In genomic region chr4:92304636-92305035, GRCh38 we compare ENCODE assay signal across 8 cellular contexts. TPM values are rescaled to one million over a fixed set of nuclear protein-coding genes. Genes with fewer than 3 reads are reported as not detected.
DNase-seq lines count a peak whose midpoint lies in the region; ATAC-seq, FAIRE-seq and TF ChIP-seq lines count a peak whose summit lies in the region.
"Had no signal": no experiment of that assay in that cellular context is flagged by ENCODE, and none has a peak within 500 bp of the region (broad histone marks: within the 10 kb centered on the region; RNA-seq: fewer than 3 reads in every experiment).

No MANE protein-coding gene starts in this region.

- no peak overlapping the region for H3K27ac Mint-ChIP-seq in activated T-helper 17 cell treated with anti-CD3 and anti-CD28 coated beads, Interleukin-2, amount 50 U/mL, for 72 hours

- peak; percentile 24 for DNase-seq in GM13976 (ENCODE audit: low spot score)
- peak; percentile 43 for DNase-seq in SK-N-DZ (ENCODE audit: low spot score)
- DNase-seq in right cardiac atrium: peak in 1 of 3 donors; percentile 9
- DNase-seq in sigmoid colon: no peak
- DNase-seq in H54 (ENCODE audit: insufficient read length, low spot score): no peak
- DNase-seq in erythroblast (lab: John Stamatoyannopoulos, UW): no peak
- DNase-seq: activated T-cell treated with anti-CD3 and anti-CD28 coated beads, Interleukin-2, amount 50 U/mL, for 4 hours had no signal

- H3K9me3 ChIP-seq in right cardiac atrium (ENCODE audit: control insufficient read depth, low read length) (no peaks in the 10 kb centered on the region), sigmoid colon (no peaks in the 10 kb centered on the region)

- WGBS in right cardiac atrium: 2% methylated on average over 18 of the region's 18 CpGs
- WGBS in sigmoid colon, 2 donors: 5 to 10% methylated on average over 18 of the region's 18 CpGs

- no peaks in the 10 kb centered on the region for H3K36me3 Mint-ChIP-seq in activated T-helper 17 cell treated with anti-CD3 and anti-CD28 coated beads, Interleukin-2, amount 50 U/mL, for 72 hours (ENCODE audit: low read depth)

- H3K4me3 Mint-ChIP-seq in activated T-helper 17 cell treated with anti-CD3 and anti-CD28 coated beads, Interleukin-2, amount 50 U/mL, for 72 hours: no peak overlapping the region
- H3K4me3 Mint-ChIP-seq: activated T-cell treated with anti-CD3 and anti-CD28 coated beads, Interleukin-2, amount 50 U/mL, for 4 hours had no signal

- no peak for TF ChIP-seq CTCF in GM13976 (IDR thresholded peaks at IDR 0.05; ENCODE audit: borderline replicate concordance, control extremely low read depth, extremely low read depth, insufficient read depth, missing control alignments)
- no peak for TF ChIP-seq CTCF in sigmoid colon (IDR thresholded peaks at IDR 0.05)

- peaks cover 1% of the 10 kb centered on the region for H3K9me3 Mint-ChIP-seq in activated T-helper 17 cell treated with anti-CD3 and anti-CD28 coated beads, Interleukin-2, amount 50 U/mL, for 72 hours
- H3K9me3 Mint-ChIP-seq: activated T-cell treated with anti-CD3 and anti-CD28 coated beads, Interleukin-2, amount 50 U/mL, for 4 hours had no signal

- no peaks in the 10 kb centered on the region for H3K4me1 Mint-ChIP-seq in activated T-helper 17 cell treated with anti-CD3 and anti-CD28 coated beads, Interleukin-2, amount 50 U/mL, for 72 hours

- H3K27ac ChIP-seq in right cardiac atrium (ENCODE audit: low read length) (no peak overlapping the region), sigmoid colon (no peak overlapping the region)

- peak overlapping the region; percentile 55 for H3K4me3 ChIP-seq in right cardiac atrium (ENCODE audit: low read length)
- H3K4me3 ChIP-seq in sigmoid colon: peak overlapping the region in 3 of 4 donors; percentile 4 to 39 (median 38)

- no peak for FAIRE-seq in H54 (lab: Jason Lieb, UNC)

- peaks cover 28% of the 10 kb centered on the region for H3K27me3 Mint-ChIP-seq in activated T-helper 17 cell treated with anti-CD3 and anti-CD28 coated beads, Interleukin-2, amount 50 U/mL, for 72 hours

- intact Hi-C loops in right cardiac atrium (cut with DNase I): no loop called here
- intact Hi-C loops in sigmoid colon (cut with DNase I): no loop called here

- no peak for ATAC-seq in right cardiac atrium
- ATAC-seq in activated T-helper 17 cell treated with anti-CD3 and anti-CD28 coated beads, Interleukin-2, amount 50 U/mL, for 72 hours (replicated peaks): no peak
- ATAC-seq: activated T-cell treated with anti-CD3 and anti-CD28 coated beads, Interleukin-2, amount 50 U/mL, for 4 hours had no signal

- TF ChIP-seq POLR2A in sigmoid colon (IDR thresholded peaks at IDR 0.05) (no peak), H54 (IDR thresholded peaks at IDR 0.05; ENCODE audit: low read depth, low read length) (no peak), erythroblast (IDR thresholded peaks at IDR 0.05; ENCODE audit: low read length) (no peak)

- no peaks in the 10 kb centered on the region for H3K4me1 ChIP-seq in right cardiac atrium (ENCODE audit: control insufficient read depth, insufficient read depth, low read length)
- peaks cover 0 to 30% (median 26%) of the 10 kb centered on the region in 4 donors for H3K4me1 ChIP-seq in sigmoid colon

- H3K36me3 ChIP-seq in sigmoid colon: no peaks in the 10 kb centered on the region

- in situ Hi-C loops in GM13976 (cut with MboI; ENCODE audit: low sequenced_read_pairs, unreplicated experiment): no loop called here

- TF ChIP-seq EP300 in sigmoid colon (IDR thresholded peaks at IDR 0.05): no peak

- no peaks in the 10 kb centered on the region for H3K27me3 ChIP-seq in right cardiac atrium (ENCODE audit: control insufficient read depth, insufficient read depth)
- H3K27me3 ChIP-seq in sigmoid colon: peaks cover 27 to 81% (median 31%) of the 10 kb centered on the region in 3 donors

RNA-seq across cellular contexts. Expression of gene GRID2, which starts 0.9 kb away (rescaled TPM):
- 0.14 and 0.16 TPM in 2 replicates for polyA plus RNA-seq in SK-N-DZ (2014; cell fraction: cytosol; rRNA removed)
- 0.35 TPM in 1 of 2 replicates, not detected in the other for polyA plus RNA-seq in SK-N-DZ (2014; cell fraction: nucleus; rRNA removed)
- total RNA-seq in right cardiac atrium (1 to 10 TPM in 1 of 4 donors, under 1 TPM in 3; 0.17 to 1.0 (median 0.59) TPM), sigmoid colon (1 to 10 TPM in 1 of 4 donors, under 1 TPM in 3; 0.16 to 1.9 (median 0.32) TPM)
- polyA plus RNA-seq in right cardiac atrium (0.09 TPM), sigmoid colon (under 1 TPM in 1 of 3 donors, not detected in 2; 0.04 TPM)
- total RNA-seq in activated T-helper 17 cell treated with anti-CD3 and anti-CD28 coated beads, Interleukin-2, amount 50 U/mL, for 72 hours: not detected

Comparison
In these comparisons a context has a peak if more than half of its experiments do, and no peak if none do; other contexts are left out.
1. DNase-seq: peak in GM13976 (single experiment) and SK-N-DZ (single experiment); none in sigmoid colon (single experiment), H54 (single experiment) and erythroblast (0 of 2).